Comparison of ENCODE assay signal across 11 cellular contexts in genomic region chr1:6917067-6917466, GRCh38.
"Had no signal": no experiment of that assay in that cellular context is flagged by ENCODE, and none has a peak within 500 bp of the region (broad histone marks: within the 10 kb centered on the region; RNA-seq: fewer than 3 reads in every experiment).

No MANE protein-coding gene starts in this region.

- H3K36me3 ChIP-seq: esophagus muscularis mucosa, thyroid gland, vagina had no signal

- DNase-seq: activated CD4-positive, CD25-positive, alpha-beta regulatory T cell treated with anti-CD3 and anti-CD28 coated beads, Interleukin-2, amount 50 U/mL, for 72 hours; dorsolateral prefrontal cortex; glutamatergic neuron; immature natural killer cell; left cardiac atrium; nephron progenitor cell; SW 1271; thyroid gland had no signal

- H3K4me3 ChIP-seq: dorsolateral prefrontal cortex, esophagus muscularis mucosa, thyroid gland, vagina had no signal

- ATAC-seq: activated naive CD4-positive, alpha-beta T cell treated with anti-CD3 and anti-CD28 coated beads, Interleukin-2, amount 50 U/mL, for 72 hours; left cardiac atrium had no signal

- H3K9me3 ChIP-seq: thyroid gland, vagina had no signal

- H3K27me3 ChIP-seq: dorsolateral prefrontal cortex, thyroid gland, vagina had no signal

- H3K27ac ChIP-seq: esophagus muscularis mucosa, thyroid gland, vagina had no signal
